15 cellular contexts compared by ENCODE assay signal in the genomic region with DNA sequence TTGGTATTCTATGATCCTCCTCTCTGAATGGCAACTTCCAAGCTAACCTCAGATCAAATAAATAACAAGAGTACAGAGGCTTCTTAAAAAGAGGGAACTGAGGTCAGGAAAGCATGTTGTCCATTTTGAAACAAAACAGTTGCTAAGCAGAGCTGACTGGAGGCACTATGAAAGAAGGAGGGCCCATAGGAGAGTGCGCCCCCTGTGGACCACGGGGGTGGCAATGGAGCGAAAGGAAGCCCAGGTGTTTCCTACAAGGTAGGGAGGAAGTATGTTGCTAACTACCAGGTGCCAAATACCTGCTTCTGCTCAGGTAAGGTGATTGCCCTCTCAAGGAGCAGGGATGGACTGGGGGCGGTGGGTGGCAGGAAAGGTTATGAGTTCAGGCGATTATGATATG.
A peak's percentile ranks its signal among the peaks of the same experiment; 100 is the strongest.
DNase-seq lines count a peak whose midpoint lies in the region; ATAC-seq and TF ChIP-seq lines count a peak whose summit lies in the region.
"Had no signal": no experiment of that assay in that cellular context is flagged by ENCODE, and none has a peak within 500 bp of the region (broad histone marks: within the 10 kb centered on the region; RNA-seq: fewer than 3 reads in every experiment).

No MANE protein-coding gene starts in this region.

- peak; percentile 91 for TF ChIP-seq CTCF in GM23338 (conservative IDR thresholded peaks at IDR 0.05; ENCODE audit: low read depth in 2 of 2)
- TF ChIP-seq CTCF in colonic mucosa (IDR thresholded peaks at IDR 0.05): no peak

- H4K20me1 ChIP-seq in GM23338 (replicated peaks; ENCODE audit: insufficient read depth): no peaks in the 10 kb centered on the region; the same call in 1 of the 2 replicates

- H3K4me1 Mint-ChIP-seq in activated CD4-positive, alpha-beta T cell treated with anti-CD3 and anti-CD28 coated beads for 36 hours: no peaks in the 10 kb centered on the region
- H3K4me1 Mint-ChIP-seq in GM23338: no peaks in the 10 kb centered on the region
- peaks cover 0 to 6% (median 6%) of the 10 kb centered on the region in 3 donors for H3K4me1 Mint-ChIP-seq in naive B cell
- no peaks in the 10 kb centered on the region for H3K4me1 Mint-ChIP-seq in CD4-positive, alpha-beta memory T cell
- H3K4me1 Mint-ChIP-seq: activated CD4-positive, alpha-beta T cell treated with anti-CD3 and anti-CD28 coated beads, Interleukin-2, amount 10 ng/mL, durations not matched to agents 7 days and 5 days had no signal

- intact Hi-C loops in activated CD4-positive, alpha-beta T cell treated with anti-CD3 and anti-CD28 coated beads for 36 hours (cut with DNase I, micrococcal nuclease): no loop called here
- intact Hi-C loops in CD4-positive, alpha-beta memory T cell (cut with micrococcal nuclease): no loop called here
- intact Hi-C loops in colonic mucosa (cut with DNase I): no loop called here

- no peak overlapping the region for H3K4me2 ChIP-seq in GM23338

- no peak overlapping the region for H3K27ac Mint-ChIP-seq in activated CD4-positive, alpha-beta T cell treated with anti-CD3 and anti-CD28 coated beads for 36 hours
- H3K27ac Mint-ChIP-seq in GM23338 (no peak overlapping the region), naive B cell (peak overlapping the region in 1 of 6 donors; percentile 57)
- no peak overlapping the region for H3K27ac Mint-ChIP-seq in CD4-positive, alpha-beta memory T cell
- H3K27ac Mint-ChIP-seq: activated CD4-positive, alpha-beta T cell treated with anti-CD3 and anti-CD28 coated beads, Interleukin-2, amount 10 ng/mL, durations not matched to agents 7 days and 5 days had no signal

- H3K4me3 ChIP-seq in GM23338 (no peak overlapping the region), colonic mucosa (no peak overlapping the region)
- H3K4me3 ChIP-seq in CD4-positive, alpha-beta memory T cell (ENCODE audit: low read length in 2 of 2): no peak overlapping the region

- H3K4me3 Mint-ChIP-seq in activated CD4-positive, alpha-beta T cell treated with anti-CD3 and anti-CD28 coated beads for 36 hours: no peak overlapping the region
- no peak overlapping the region for H3K4me3 Mint-ChIP-seq in GM23338
- H3K4me3 Mint-ChIP-seq in naive B cell: no peak overlapping the region
- no peak overlapping the region for H3K4me3 Mint-ChIP-seq in CD4-positive, alpha-beta memory T cell
- H3K4me3 Mint-ChIP-seq: activated CD4-positive, alpha-beta T cell treated with anti-CD3 and anti-CD28 coated beads, Interleukin-2, amount 10 ng/mL, durations not matched to agents 7 days and 5 days had no signal

- H3K9me3 Mint-ChIP-seq in activated CD4-positive, alpha-beta T cell treated with anti-CD3 and anti-CD28 coated beads for 36 hours (ENCODE audit: low read depth): no peaks in the 10 kb centered on the region
- H3K9me3 Mint-ChIP-seq in GM23338 (peaks cover 10% of the 10 kb centered on the region), naive B cell (peaks cover 6 to 17% (median 11%) of the 10 kb centered on the region in 7 donors)
- peaks cover 0 to 2% (median 0%) of the 10 kb centered on the region in 8 donors for H3K9me3 Mint-ChIP-seq in CD4-positive, alpha-beta memory T cell
- H3K9me3 Mint-ChIP-seq: activated CD4-positive, alpha-beta T cell treated with anti-CD3 and anti-CD28 coated beads, Interleukin-2, amount 10 ng/mL, durations not matched to agents 7 days and 5 days had no signal

- H3K36me3 ChIP-seq in GM23338 (ENCODE audit: insufficient read depth) (no peaks in the 10 kb centered on the region), colonic mucosa (no peaks in the 10 kb centered on the region)
- no peaks in the 10 kb centered on the region for H3K36me3 ChIP-seq in CD4-positive, alpha-beta memory T cell (ENCODE audit: insufficient read depth, low read length)

- CTCF ChIA-PET in activated CD4-positive, alpha-beta T cell treated with anti-CD3 and anti-CD28 coated beads for 36 hours (lab: Charles Lee): interaction anchor here (1.1 kb wide), 1 partner anchor 181 kb away, joined by 4 read pairs; no protein-coding TSS in a partner anchor
- CTCF ChIA-PET in CD4-positive, alpha-beta memory T cell (lab: Charles Lee; ENCODE audit: partially characterized antibody): no interaction called here

- H3F3A ChIP-seq in GM23338 (replicated peaks; ENCODE audit: low read depth): no peaks in the 10 kb centered on the region

- no peaks in the 10 kb centered on the region for H3K27me3 ChIP-seq in GM23338 (ENCODE audit: insufficient read depth)
- H3K27me3 ChIP-seq in CD4-positive, alpha-beta memory T cell (ENCODE audit: insufficient read depth, low read length): no peaks in the 10 kb centered on the region
- no peaks in the 10 kb centered on the region for H3K27me3 ChIP-seq in colonic mucosa

- no peaks in the 10 kb centered on the region for H3K79me2 ChIP-seq in GM23338 (replicated peaks; ENCODE audit: insufficient read depth)
- H3K79me2 ChIP-seq: parathyroid adenoma had no signal

- H3K27me3 Mint-ChIP-seq in activated CD4-positive, alpha-beta T cell treated with anti-CD3 and anti-CD28 coated beads for 36 hours: peaks cover 13% of the 10 kb centered on the region
- H3K27me3 Mint-ChIP-seq in GM23338 (ENCODE audit: insufficient read depth, low read depth, poor library complexity) (peaks cover 6% of the 10 kb centered on the region), naive B cell (no peaks in the 10 kb centered on the region)
- H3K27me3 Mint-ChIP-seq in CD4-positive, alpha-beta memory T cell: peaks cover 2 to 4% of the 10 kb centered on the region in 2 donors

- no peak for ATAC-seq in activated CD4-positive, alpha-beta T cell treated with anti-CD3 and anti-CD28 coated beads for 36 hours
- peak; percentile 99 for ATAC-seq in GM23338
- peak; percentile 54 to 55 for ATAC-seq in naive B cell (ENCODE audit: low read depth in 2 of 2)

- no peaks in the 10 kb centered on the region for H3K4me1 ChIP-seq in GM23338 (ENCODE audit: insufficient read depth)
- no peaks in the 10 kb centered on the region for H3K4me1 ChIP-seq in CD4-positive, alpha-beta memory T cell (ENCODE audit: insufficient read depth, low read length)
- no peaks in the 10 kb centered on the region for H3K4me1 ChIP-seq in colonic mucosa
- H3K4me1 ChIP-seq: parathyroid adenoma had no signal

- H3K9me2 ChIP-seq in GM23338 (ENCODE audit: insufficient read depth): 0 out of 2 replicates have a peak, but pooled peaks cover 3% of the 10 kb centered on the region

- no peaks in the 10 kb centered on the region for H3K36me3 Mint-ChIP-seq in activated CD4-positive, alpha-beta T cell treated with anti-CD3 and anti-CD28 coated beads for 36 hours (ENCODE audit: low read depth)
- peaks cover 5% of the 10 kb centered on the region; the same call in 2 of the 3 replicates for H3K36me3 Mint-ChIP-seq in GM23338 (ENCODE audit: low read depth)
- H3K36me3 Mint-ChIP-seq in naive B cell: peaks cover 5 to 9% of the 10 kb centered on the region in 2 donors
- no peaks in the 10 kb centered on the region for H3K36me3 Mint-ChIP-seq in CD4-positive, alpha-beta memory T cell

- no peak overlapping the region for H3K27ac ChIP-seq in GM23338 (ENCODE audit: low read depth)
- H3K27ac ChIP-seq in CD4-positive, alpha-beta memory T cell (ENCODE audit: low read depth, low read length): no peak overlapping the region
- no peak overlapping the region for H3K27ac ChIP-seq in colonic mucosa
- H3K27ac ChIP-seq: parathyroid adenoma had no signal

- peak overlapping the region; percentile 75; the same call in 1 of the 2 replicates for H2AFZ ChIP-seq in GM23338
- H2AFZ ChIP-seq: parathyroid adenoma had no signal

- POLR2A ChIA-PET in activated CD4-positive, alpha-beta T cell treated with anti-CD3 and anti-CD28 coated beads for 36 hours (lab: Charles Lee): no interaction called here
- POLR2A ChIA-PET in CD4-positive, alpha-beta memory T cell (lab: Charles Lee; ENCODE audit: partially characterized antibody): no interaction called here

- peak; percentile 36 for DNase-seq in activated CD4-positive, alpha-beta T cell treated with anti-CD3 and anti-CD28 coated beads for 36 hours
- DNase-seq in activated CD4-positive, alpha-beta T cell treated with anti-CD3 and anti-CD28 coated beads for 4 hours: no peak
- DNase-seq in GM23338 (ENCODE audit: low spot score) (peak; percentile 79), RPMI8226 (peak; percentile 26), naive B cell (no peak), colonic mucosa (no peak), hypothalamus (lab: John Stamatoyannopoulos, UW) (no peak)
- DNase-seq in CD4-positive, alpha-beta memory T cell: no peak
- DNase-seq: activated CD4-positive, alpha-beta T cell treated with anti-CD3 and anti-CD28 coated beads, Interleukin-2, amount 10 ng/mL, durations not matched to agents 7 days and 5 days; activated naive CD4-positive, alpha-beta T cell; caudate nucleus; DMS153; NCI-H2081 treated with DMSO at 0.1 percent for 48 hours; T-helper 1 cell had no signal

- H3K9me3 ChIP-seq in CD4-positive, alpha-beta memory T cell (ENCODE audit: control insufficient read depth in 1 of 2, low read length in 2 of 2): no peaks in the 10 kb centered on the region
- no peaks in the 10 kb centered on the region for H3K9me3 ChIP-seq in colonic mucosa

- no peak overlapping the region for H3K9ac ChIP-seq in colonic mucosa (ENCODE audit: low read depth in 2 of 2, low read length in 2 of 2)
- H3K9ac ChIP-seq: parathyroid adenoma had no signal

Comparison
In these comparisons a context has a peak if more than half of its experiments do, and no peak if none do; other contexts are left out.
1. DNase-seq: peak in activated CD4-positive, alpha-beta T cell treated with anti-CD3 and anti-CD28 coated beads for 36 hours (single experiment), GM23338 (single experiment) and RPMI8226 (single experiment); none in activated CD4-positive, alpha-beta T cell treated with anti-CD3 and anti-CD28 coated beads for 4 hours (0 of 2), naive B cell (single experiment), CD4-positive, alpha-beta memory T cell (0 of 5), colonic mucosa (single experiment) and hypothalamus (0 of 51).